ENCODE assay signal across 1 cellular context in the genomic region with DNA sequence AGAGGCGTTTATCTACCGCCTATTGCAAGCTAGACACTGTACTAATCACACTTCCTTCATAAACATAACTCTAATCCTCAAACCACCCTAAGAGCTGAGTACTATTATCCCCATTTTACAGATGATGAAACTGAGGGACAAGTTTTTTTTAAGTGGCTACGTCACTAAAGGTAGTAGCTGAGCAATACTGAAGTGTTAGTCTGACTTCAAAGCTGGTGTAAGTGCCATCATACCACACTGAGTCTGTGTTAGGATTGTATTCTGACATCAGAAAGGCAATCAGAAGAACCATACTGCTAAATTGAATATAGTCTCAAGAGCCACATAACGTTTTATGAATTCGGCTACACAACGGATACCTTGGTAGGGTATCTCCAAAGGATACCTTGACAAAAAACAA.
TF ChIP-seq lines count a peak whose summit lies in the region.

No MANE protein-coding gene starts in this region.

TF ChIP-seq in HCT116, 20 proteins besides CTCF, POLR2A, EP300 and RAD21 (continued from another document):
- TF ChIP-seq REST (IDR thresholded peaks at IDR 0.05; ENCODE audit: low read depth) (no peak), ZNF274 (IDR thresholded peaks at IDR 0.05; ENCODE audit: low read depth, low read length) (no peak), ZFX (IDR thresholded peaks at IDR 0.05) (no peak), EZH2phosphoT487 (IDR thresholded peaks at IDR 0.05; ENCODE audit: borderline replicate concordance) (no peak), ELF1 (IDR thresholded peaks at IDR 0.05; ENCODE audit: borderline replicate concordance, low read depth) (no peak), CEBPB (IDR thresholded peaks at IDR 0.05; ENCODE audit: low read depth) (no peak), SP1 (IDR thresholded peaks at IDR 0.05; ENCODE audit: low read depth) (no peak), SIN3A (IDR thresholded peaks at IDR 0.05; ENCODE audit: low read depth) (no peak), JUND (IDR thresholded peaks at IDR 0.05) (no peak), YY1 (IDR thresholded peaks at IDR 0.05; ENCODE audit: extremely low read depth, insufficient replicate concordance, low read depth, low read length) (no peak), SRF (IDR thresholded peaks at IDR 0.05; ENCODE audit: low read depth) (no peak), TCF7L2 (IDR thresholded peaks at IDR 0.05; ENCODE audit: borderline replicate concordance, extremely low read depth, insufficient read depth, insufficient read length) (no peak), EZH2 (IDR thresholded peaks at IDR 0.05) (no peak)
